ENCODE assay signal across 27 cellular contexts in the genomic region with DNA sequence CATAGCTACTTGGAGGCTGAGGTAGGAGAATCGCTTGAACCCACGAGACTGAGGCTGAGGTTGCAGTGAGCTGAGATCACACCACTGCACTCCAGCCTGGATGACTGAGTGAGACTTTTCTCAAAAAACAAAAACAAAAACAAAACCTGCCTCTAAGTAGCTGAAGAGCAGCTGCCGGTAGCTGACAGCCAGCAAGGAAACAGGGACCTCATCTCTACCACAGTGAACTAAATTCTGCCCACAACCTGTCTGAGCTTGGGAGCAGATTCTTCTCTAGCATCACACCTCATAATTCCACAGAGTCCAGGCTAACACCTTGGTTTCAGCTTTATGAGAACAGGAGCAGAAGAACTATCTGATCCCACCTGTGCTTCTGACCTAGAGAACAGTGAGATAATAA.
"Had no signal": no experiment of that assay in that cellular context is flagged by ENCODE, and none has a peak within 500 bp of the region (broad histone marks: within the 10 kb centered on the region; RNA-seq: fewer than 3 reads in every experiment).

No MANE protein-coding gene starts in this region.

- H3K27ac ChIP-seq: brain microvascular endothelial cell, SJCRH30, SK-N-MC, WERI-Rb-1 had no signal

- H3K4me3 ChIP-seq: SJCRH30, SK-N-MC had no signal

- ATAC-seq: activated CD8-positive, alpha-beta T cell treated with anti-CD3 and anti-CD28 coated beads for 36 hours; activated T-cell treated with anti-CD3 and anti-CD28 coated beads, Interleukin-2, amount 50 U/mL, for 72 hours; activated T-helper 17 cell treated with anti-CD3 and anti-CD28 coated beads, Interleukin-2, amount 50 U/mL, for 72 hours; Panc1 had no signal

- H3K9me3 Mint-ChIP-seq: activated CD4-positive, alpha-beta T cell treated with anti-CD3 and anti-CD28 coated beads, Interleukin-2, amount 10 ng/mL, durations not matched to agents 24 days and 14 days; activated naive CD8-positive, alpha-beta T cell treated with anti-CD3 and anti-CD28 coated beads for 36 hours had no signal

- H3K27me3 ChIP-seq: brain microvascular endothelial cell, SJCRH30 had no signal

- H3K27me3 Mint-ChIP-seq: activated CD4-positive, alpha-beta T cell treated with anti-CD3 and anti-CD28 coated beads, Interleukin-2, amount 10 ng/mL, durations not matched to agents 24 days and 14 days; activated CD8-positive, alpha-beta T cell treated with anti-CD3 and anti-CD28 coated beads for 36 hours; activated naive CD8-positive, alpha-beta T cell treated with anti-CD3 and anti-CD28 coated beads for 36 hours; activated T-helper 17 cell treated with anti-CD3 and anti-CD28 coated beads, Interleukin-2, amount 50 U/mL, for 72 hours had no signal

- DNase-seq: activated CD4-positive, alpha-beta T cell treated with anti-CD3 and anti-CD28 coated beads, Interleukin-2, amount 10 ng/mL, durations not matched to agents 24 days and 14 days; activated CD4-positive, alpha-beta T cell treated with anti-CD3 and anti-CD28 coated beads, Interleukin-2, amount 50 U/mL, for 4 hours; activated CD8-positive, alpha-beta T cell treated with anti-CD3 and anti-CD28 coated beads for 36 hours; activated effector memory CD4-positive, alpha-beta T cell treated with anti-CD3 and anti-CD28 coated beads, Interleukin-2, amount 50 U/mL, for 16 hours; activated naive CD4-positive, alpha-beta T cell; activated naive CD4-positive, alpha-beta T cell treated with anti-CD3 and anti-CD28 coated beads, Interleukin-2, amount 50 U/mL, for 16 hours; activated naive CD8-positive, alpha-beta T cell treated with anti-CD3 and anti-CD28 coated beads for 36 hours; activated T-cell treated with anti-CD3 and anti-CD28 coated beads, Interleukin-2, amount 50 U/mL, for 1 hour; activated T-cell treated with anti-CD3 and anti-CD28 coated beads, Interleukin-2, amount 50 U/mL, for 72 hours; amniotic stem cell; aorta; brain microvascular endothelial cell; central memory CD4-positive, alpha-beta T cell; NCI-H1105; NCI-H1417 treated with DMSO at 0.1 percent for 48 hours; NCI-H187 treated with DMSO at 0.1 percent for 48 hours; NCI-H2081 treated with DMSO at 0.1 percent for 48 hours; NCI-H510A; NCI-H526 treated with DMSO at 0.1 percent for 48 hours; NCI-H82; SHP77; SJCRH30; T1000; WERI-Rb-1 had no signal

- H3K36me3 ChIP-seq: brain microvascular endothelial cell, SJCRH30, WERI-Rb-1 had no signal

- H3K9me3 ChIP-seq: SJCRH30 had no signal

- H3K4me1 ChIP-seq: SJCRH30 had no signal

- H3K4me3 Mint-ChIP-seq: activated CD4-positive, alpha-beta T cell treated with anti-CD3 and anti-CD28 coated beads, Interleukin-2, amount 10 ng/mL, durations not matched to agents 24 days and 14 days; activated CD8-positive, alpha-beta T cell treated with anti-CD3 and anti-CD28 coated beads for 36 hours; activated naive CD8-positive, alpha-beta T cell treated with anti-CD3 and anti-CD28 coated beads for 36 hours; activated T-cell treated with anti-CD3 and anti-CD28 coated beads, Interleukin-2, amount 50 U/mL, for 72 hours; activated T-helper 17 cell treated with anti-CD3 and anti-CD28 coated beads, Interleukin-2, amount 50 U/mL, for 72 hours had no signal

- H3K4me1 Mint-ChIP-seq: activated CD4-positive, alpha-beta T cell treated with anti-CD3 and anti-CD28 coated beads, Interleukin-2, amount 10 ng/mL, durations not matched to agents 24 days and 14 days; activated naive CD8-positive, alpha-beta T cell treated with anti-CD3 and anti-CD28 coated beads for 36 hours; activated T-helper 17 cell treated with anti-CD3 and anti-CD28 coated beads, Interleukin-2, amount 50 U/mL, for 72 hours had no signal

- H3K27ac Mint-ChIP-seq: activated CD4-positive, alpha-beta T cell treated with anti-CD3 and anti-CD28 coated beads, Interleukin-2, amount 10 ng/mL, durations not matched to agents 24 days and 14 days; activated CD8-positive, alpha-beta T cell treated with anti-CD3 and anti-CD28 coated beads for 36 hours; activated naive CD8-positive, alpha-beta T cell treated with anti-CD3 and anti-CD28 coated beads for 36 hours; activated T-cell treated with anti-CD3 and anti-CD28 coated beads, Interleukin-2, amount 50 U/mL, for 72 hours; activated T-helper 17 cell treated with anti-CD3 and anti-CD28 coated beads, Interleukin-2, amount 50 U/mL, for 72 hours had no signal

- H3K36me3 Mint-ChIP-seq: activated naive CD8-positive, alpha-beta T cell treated with anti-CD3 and anti-CD28 coated beads for 36 hours had no signal
